In genomic region chr15:101221858-101222257, GRCh38 we compare ENCODE assay signal across 17 cellular contexts. TPM values are rescaled to one million over a fixed set of nuclear protein-coding genes. Genes with fewer than 3 reads are reported as not detected.
DNase-seq lines count a peak whose midpoint lies in the region; ATAC-seq, FAIRE-seq and TF ChIP-seq lines count a peak whose summit lies in the region.
"Had no signal": no experiment of that assay in that cellular context is flagged by ENCODE, and none has a peak within 500 bp of the region (broad histone marks: within the 10 kb centered on the region; RNA-seq: fewer than 3 reads in every experiment).

No MANE protein-coding gene starts in this region.

- peaks cover 69% of the 10 kb centered on the region for H3K4me1 Mint-ChIP-seq in activated naive CD4-positive, alpha-beta T cell treated with anti-CD3 and anti-CD28 coated beads, Interleukin-2, amount 50 U/mL, for 24 hours
- H3K4me1 Mint-ChIP-seq in astrocyte (ENCODE audit: low read depth, unreplicated experiment) = peaks cover 21% of the 10 kb centered on the region

- H3K27me3 ChIP-seq in astrocyte (ENCODE audit: insufficient read depth, low read length) = no peaks in the 10 kb centered on the region
- no peaks in the 10 kb centered on the region for H3K27me3 ChIP-seq in hepatocyte
- H3K27me3 ChIP-seq in smooth muscle cell (ENCODE audit: low read depth) = no peaks in the 10 kb centered on the region
- H3K27me3 ChIP-seq: SJSA1, tibial nerve had no signal

- H4K20me1 ChIP-seq in astrocyte (ENCODE audit: insufficient read depth, low read length) = peaks cover 97% of the 10 kb centered on the region
- H4K20me1 ChIP-seq in hepatocyte (ENCODE audit: insufficient read depth, poor library complexity, severe bottlenecking) = peaks cover 37% of the 10 kb centered on the region
- peaks cover 99% of the 10 kb centered on the region for H4K20me1 ChIP-seq in smooth muscle cell (ENCODE audit: low read depth)

- no peak overlapping the region for H2AFZ ChIP-seq in astrocyte (ENCODE audit: low read depth, low read length)
- no peak overlapping the region for H2AFZ ChIP-seq in hepatocyte
- H2AFZ ChIP-seq in smooth muscle cell (ENCODE audit: low read depth) = no peak overlapping the region

- H3K9me2 ChIP-seq in hepatocyte (replicated peaks; ENCODE audit: insufficient read depth) = no peaks in the 10 kb centered on the region

- no peak overlapping the region for H3K27ac Mint-ChIP-seq in activated naive CD4-positive, alpha-beta T cell treated with anti-CD3 and anti-CD28 coated beads, Interleukin-2, amount 50 U/mL, for 24 hours
- peak overlapping the region in 1 of 2 donors; percentile 24 for H3K27ac Mint-ChIP-seq in activated naive CD4-positive, alpha-beta T cell treated with anti-CD3 and anti-CD28 coated beads, Interleukin-2, amount 50 U/mL, for 72 hours
- H3K27ac Mint-ChIP-seq in astrocyte (ENCODE audit: unreplicated experiment) = no peak overlapping the region

- FAIRE-seq in astrocyte (lab: Jason Lieb, UNC) = no peak
- FAIRE-seq in GM12891 (lab: Jason Lieb, UNC) = no peak
- FAIRE-seq: TTC549 had no signal

- peaks cover 99% of the 10 kb centered on the region for H3K79me2 ChIP-seq in astrocyte (ENCODE audit: insufficient read depth, low read length)
- H3K79me2 ChIP-seq in hepatocyte = peaks cover 97% of the 10 kb centered on the region
- H3K79me2 ChIP-seq in smooth muscle cell (ENCODE audit: low read depth) = peaks cover 99% of the 10 kb centered on the region

- H3K36me3 Mint-ChIP-seq in activated naive CD4-positive, alpha-beta T cell treated with anti-CD3 and anti-CD28 coated beads, Interleukin-2, amount 50 U/mL, for 24 hours = peaks cover 38% of the 10 kb centered on the region
- H3K36me3 Mint-ChIP-seq in activated naive CD4-positive, alpha-beta T cell treated with anti-CD3 and anti-CD28 coated beads, Interleukin-2, amount 50 U/mL, for 72 hours = peaks cover 11 to 50% of the 10 kb centered on the region in 2 donors
- peaks cover 14% of the 10 kb centered on the region for H3K36me3 Mint-ChIP-seq in astrocyte (ENCODE audit: low read depth, unreplicated experiment)

- WGBS in hepatocyte (ENCODE audit: low lambda C conversion rate, missing lambda C conversion rate) = 12% methylated on average over 3 of the region's 3 CpGs
- WGBS in smooth muscle cell (ENCODE audit: low lambda C conversion rate) = 4% methylated on average over 3 of the region's 3 CpGs

- no peaks in the 10 kb centered on the region for H3K9me3 Mint-ChIP-seq in activated naive CD4-positive, alpha-beta T cell treated with anti-CD3 and anti-CD28 coated beads, Interleukin-2, amount 50 U/mL, for 24 hours
- H3K9me3 Mint-ChIP-seq in activated naive CD4-positive, alpha-beta T cell treated with anti-CD3 and anti-CD28 coated beads, Interleukin-2, amount 50 U/mL, for 72 hours = no peaks in the 10 kb centered on the region
- H3K9me3 Mint-ChIP-seq in astrocyte (ENCODE audit: unreplicated experiment) = no peaks in the 10 kb centered on the region

- TF ChIP-seq CTCF in astrocyte (IDR thresholded peaks at IDR 0.05; ENCODE audit: insufficient read depth, low read depth, low read length) = no peak
- TF ChIP-seq CTCF in hepatocyte (IDR thresholded peaks at IDR 0.05; ENCODE audit: poor library complexity) = no peak
- no peak for TF ChIP-seq CTCF in smooth muscle cell (IDR thresholded peaks at IDR 0.05; ENCODE audit: borderline replicate concordance, insufficient read depth, poor library complexity, severe bottlenecking)

- peak overlapping the region; percentile 9 for H3K27ac ChIP-seq in astrocyte (ENCODE audit: low read depth, low read length)
- H3K27ac ChIP-seq in hepatocyte = peak overlapping the region; percentile 3
- peak overlapping the region; percentile 81 for H3K27ac ChIP-seq in smooth muscle cell (ENCODE audit: low read depth)
- H3K27ac ChIP-seq: coronary artery, KMS-11, SJSA1, tibial nerve had no signal

- H3K9ac ChIP-seq in astrocyte (ENCODE audit: low read length) (peak overlapping the region; percentile 26), smooth muscle cell (ENCODE audit: low read depth) (peak overlapping the region; percentile 15)
- H3K9ac ChIP-seq: KMS-11 had no signal

- H3K4me3 Mint-ChIP-seq in activated naive CD4-positive, alpha-beta T cell treated with anti-CD3 and anti-CD28 coated beads, Interleukin-2, amount 50 U/mL, for 24 hours = peak overlapping the region; percentile 8
- no peak overlapping the region for H3K4me3 Mint-ChIP-seq in astrocyte (ENCODE audit: unreplicated experiment)

- no peak for ATAC-seq in activated naive CD4-positive, alpha-beta T cell treated with anti-CD3 and anti-CD28 coated beads, Interleukin-2, amount 50 U/mL, for 72 hours

- peaks cover 39% of the 10 kb centered on the region for H3F3A ChIP-seq in smooth muscle cell (ENCODE audit: low read depth)

- TF ChIP-seq POLR2A in GM12891 (IDR thresholded peaks at IDR 0.05; ENCODE audit: low read depth, low read length) = no peak

- no peaks in the 10 kb centered on the region for H3K27me3 Mint-ChIP-seq in activated naive CD4-positive, alpha-beta T cell treated with anti-CD3 and anti-CD28 coated beads, Interleukin-2, amount 50 U/mL, for 24 hours
- H3K27me3 Mint-ChIP-seq in astrocyte (ENCODE audit: low read depth, unreplicated experiment) = no peaks in the 10 kb centered on the region

- H3K4me3 ChIP-seq in astrocyte (ENCODE audit: insufficient read depth, low read depth, low read length) (no peak overlapping the region), hepatocyte (no peak overlapping the region), smooth muscle cell (no peak overlapping the region)
- H3K4me3 ChIP-seq: coronary artery, SJSA1, tibial nerve had no signal

- H3K4me2 ChIP-seq in astrocyte (ENCODE audit: low read length) (peak overlapping the region; percentile 39), hepatocyte (peak overlapping the region; percentile 39), smooth muscle cell (peak overlapping the region; percentile 62)
- H3K4me2 ChIP-seq: KMS-11 had no signal

- H3K36me3 ChIP-seq in astrocyte (ENCODE audit: insufficient read depth, low read length) (peaks cover 5% of the 10 kb centered on the region), hepatocyte (replicated peaks; ENCODE audit: insufficient read depth, low read depth) (no peaks in the 10 kb centered on the region), smooth muscle cell (ENCODE audit: low read depth) (no peaks in the 10 kb centered on the region)

- H3K4me1 ChIP-seq in astrocyte (ENCODE audit: insufficient read depth, low read length) (peaks cover 15% of the 10 kb centered on the region), hepatocyte (ENCODE audit: insufficient read depth) (peaks cover 27% of the 10 kb centered on the region), smooth muscle cell (ENCODE audit: low read depth) (peaks cover 11% of the 10 kb centered on the region)

- no peak for DNase-seq in activated naive CD4-positive, alpha-beta T cell treated with anti-CD3 and anti-CD28 coated beads, Interleukin-2, amount 50 U/mL, for 72 hours (ENCODE audit: low spot score in 2 of 2)
- no peak for DNase-seq in astrocyte (ENCODE audit: low read depth)
- DNase-seq in hepatocyte (ENCODE audit: low spot score) = no peak
- no peak for DNase-seq in smooth muscle cell (lab: John Stamatoyannopoulos, UW; ENCODE audit: unreplicated experiment)
- DNase-seq in NCI-H226 = no peak
- no peak for DNase-seq in islet precursor cell
- DNase-seq in GM12891 (ENCODE audit: insufficient read length, low spot score) = no peak
- DNase-seq: COR-L47; head of caudate nucleus; NCI-H446; stimulated activated CD4-positive, alpha-beta T cell treated with anti-CD3 and anti-CD28 coated beads, Interleukin-4, amount 100 ng/mL, for 24 hours had no signal

- H3K9me3 ChIP-seq in astrocyte (ENCODE audit: insufficient read depth, low read depth, low read length) (no peaks in the 10 kb centered on the region), hepatocyte (ENCODE audit: low read depth) (no peaks in the 10 kb centered on the region), smooth muscle cell (replicated peaks; ENCODE audit: low read depth) (no peaks in the 10 kb centered on the region)
- H3K9me3 ChIP-seq: SJSA1, tibial nerve had no signal

TF ChIP-seq in GM12891, 5 proteins besides CTCF, POLR2A, EP300 and RAD21:
- no peak for TF ChIP-seq PAX5 (IDR thresholded peaks at IDR 0.05; ENCODE audit: insufficient read depth, low read length, severe bottlenecking)
- TF ChIP-seq TAF1 (IDR thresholded peaks at IDR 0.05; ENCODE audit: low read depth, low read length) = no peak
- TF ChIP-seq POLR2AphosphoS5 (IDR thresholded peaks at IDR 0.05; ENCODE audit: low read depth, low read length) = no peak
- no peak for TF ChIP-seq POU2F2 (IDR thresholded peaks at IDR 0.05; ENCODE audit: low read depth, low read length)
- no peak for TF ChIP-seq SPI1 (IDR thresholded peaks at IDR 0.05; ENCODE audit: low read depth, low read length)

RNA-seq across cellular contexts. Expression of gene CHSY1, which starts 30.0 kb away (rescaled TPM):
- total RNA-seq in activated naive CD4-positive, alpha-beta T cell treated with anti-CD3 and anti-CD28 coated beads, Interleukin-2, amount 50 U/mL, for 72 hours = 10 to 100 TPM; 45.5 to 54.1 TPM
- total RNA-seq in astrocyte (42.2 and 48.0 TPM in 2 replicates), hepatocyte (26.2 and 27.8 TPM in 2 replicates), smooth muscle cell (123 and 155 TPM in 2 replicates)
- polyA plus RNA-seq in hepatocyte (20.4 and 22.5 TPM in 2 replicates), smooth muscle cell (71.8 and 106 TPM in 2 replicates)
- 5.6 TPM for polyA plus RNA-seq in GM12891 (2012; ENCODE audit: low read depth, missing spikeins)

RNA-seq across cellular contexts. Expression of gene SELENOS, which starts 55.4 kb away (rescaled TPM):
- total RNA-seq in activated naive CD4-positive, alpha-beta T cell treated with anti-CD3 and anti-CD28 coated beads, Interleukin-2, amount 50 U/mL, for 72 hours = 10 to 100 TPM; 18.4 to 22.6 TPM
- 71.2 and 79.4 TPM in 2 replicates for total RNA-seq in astrocyte
- total RNA-seq in hepatocyte = 122 and 127 TPM in 2 replicates
- polyA plus RNA-seq in hepatocyte = 158 and 192 TPM in 2 replicates
- total RNA-seq in smooth muscle cell = 108 and 114 TPM in 2 replicates
- polyA plus RNA-seq in smooth muscle cell = 130 and 142 TPM in 2 replicates
- 18.3 TPM for polyA plus RNA-seq in GM12891 (2012; ENCODE audit: low read depth, missing spikeins)

Comparison
In these comparisons a context has a peak if more than half of its experiments do, and no peak if none do; other contexts are left out.
1. H3K27ac ChIP-seq: peak in every context shown above with its lines; median percentile 81 in smooth muscle cell; 9 in astrocyte; 3 in hepatocyte.